In genomic region chr16:85662036-85662812, GRCh38 we compare ENCODE assay signal across 20 cellular contexts. TPM values are rescaled to one million over a fixed set of nuclear protein-coding genes. Genes with fewer than 3 reads are reported as not detected.
DNase-seq lines count a peak whose midpoint lies in the region; ATAC-seq, FAIRE-seq and TF ChIP-seq lines count a peak whose summit lies in the region.
"Had no signal": no experiment of that assay in that cellular context is flagged by ENCODE, and none has a peak within 500 bp of the region (broad histone marks: within the 10 kb centered on the region; RNA-seq: fewer than 3 reads in every experiment).

No MANE protein-coding gene starts in this region.

- H3K4me2 ChIP-seq in neural progenitor cell = peak overlapping the region; percentile 75

- no peaks in the 10 kb centered on the region for H3K9me3 Mint-ChIP-seq in endodermal cell
- H3K9me3 Mint-ChIP-seq in neural progenitor cell = no peaks in the 10 kb centered on the region
- H3K9me3 Mint-ChIP-seq: activated naive CD4-positive, alpha-beta T cell treated with anti-CD3 and anti-CD28 coated beads, Interleukin-2, amount 10 ng/mL, durations not matched to agents 7 days and 5 days; naive B cell had no signal

- H2AFZ ChIP-seq in neural progenitor cell (replicated peaks) = no peak overlapping the region

- no peaks in the 10 kb centered on the region for H3K79me2 ChIP-seq in neural progenitor cell (ENCODE audit: low read depth)

- no peaks in the 10 kb centered on the region for H3K27me3 Mint-ChIP-seq in endodermal cell (ENCODE audit: insufficient read depth)
- H3K27me3 Mint-ChIP-seq in neural progenitor cell (ENCODE audit: insufficient read depth, low read depth) = peaks cover 13% of the 10 kb centered on the region
- H3K27me3 Mint-ChIP-seq: activated naive CD4-positive, alpha-beta T cell treated with anti-CD3 and anti-CD28 coated beads, Interleukin-2, amount 10 ng/mL, durations not matched to agents 7 days and 5 days; naive B cell had no signal

- H3K4me1 ChIP-seq in endodermal cell (ENCODE audit: control insufficient read depth, insufficient read depth, low read length) = no peaks in the 10 kb centered on the region
- peaks cover 27% of the 10 kb centered on the region for H3K4me1 ChIP-seq in neural progenitor cell
- H3K4me1 ChIP-seq: tibial artery had no signal

- H3K27ac ChIP-seq in endodermal cell (ENCODE audit: low read depth, low read length) = peak overlapping the region; percentile 98
- H3K27ac ChIP-seq in neural progenitor cell = peak overlapping the region; percentile 90
- H3K27ac ChIP-seq: epithelial cell of prostate, tibial artery had no signal

- H3K4me3 ChIP-seq in endodermal cell (ENCODE audit: low read length) (no peak overlapping the region), neural progenitor cell (peak overlapping the region; percentile 15)
- H3K4me3 ChIP-seq: tibial artery had no signal

- 84 to 93% methylated on average over 9 to 17 of the region's 17 CpGs for WGBS in endodermal cell (ENCODE audit: insufficient coverage in 1 of 2, insufficient read length in 1 of 2), 2 experiments

- ATAC-seq in HG03432 (IDR thresholded peaks at IDR 0.05; ENCODE audit: unreplicated experiment) = no peak

- peak; percentile 9 for FAIRE-seq in HTR-8/SVneo (lab: Jason Lieb, UNC)

- H3K36me3 ChIP-seq in endodermal cell (ENCODE audit: control insufficient read depth, insufficient read depth, low read length) (peaks cover 94% of the 10 kb centered on the region), neural progenitor cell (no peaks in the 10 kb centered on the region)

- peak overlapping the region; percentile 52 for H3K27ac Mint-ChIP-seq in endodermal cell
- H3K27ac Mint-ChIP-seq in neural progenitor cell = peak overlapping the region; percentile 86
- H3K27ac Mint-ChIP-seq: activated naive CD4-positive, alpha-beta T cell treated with anti-CD3 and anti-CD28 coated beads, Interleukin-2, amount 10 ng/mL, durations not matched to agents 7 days and 5 days had no signal

- H3K36me3 Mint-ChIP-seq in endodermal cell (ENCODE audit: low read depth) = peaks cover 83% of the 10 kb centered on the region
- H3K36me3 Mint-ChIP-seq in neural progenitor cell = peaks cover 43% of the 10 kb centered on the region

- no peak overlapping the region for H3K9ac ChIP-seq in endodermal cell (ENCODE audit: extremely low read depth, low read length, poor library complexity, severe bottlenecking)
- no peak overlapping the region for H3K9ac ChIP-seq in neural progenitor cell

- TF ChIP-seq CTCF in endodermal cell (conservative IDR thresholded peaks at IDR 0.05) (no peak), neural progenitor cell (IDR thresholded peaks at IDR 0.05) (no peak)

- H4K20me1 ChIP-seq in neural progenitor cell (ENCODE audit: low read depth) = peaks cover 14% of the 10 kb centered on the region

- H3F3A ChIP-seq in neural progenitor cell (ENCODE audit: low read depth) = peaks cover 33% of the 10 kb centered on the region

- H3K27me3 ChIP-seq in endodermal cell (ENCODE audit: control insufficient read depth, insufficient read depth, low read length, poor library complexity, severe bottlenecking) = no peaks in the 10 kb centered on the region
- no peaks in the 10 kb centered on the region for H3K27me3 ChIP-seq in neural progenitor cell
- H3K27me3 ChIP-seq: tibial artery had no signal

- DNase-seq in ELF-1 (ENCODE audit: low read depth, low spot score) (peak; percentile 60), HTR-8/SVneo (ENCODE audit: insufficient read length, low spot score) (no peak), endodermal cell (no peak), neural progenitor cell (ENCODE audit: low spot score) (peak; percentile 92), NAMALWA (ENCODE audit: low spot score) (no peak), NCI-H1436 (lab: John Stamatoyannopoulos, UW) (no peak)
- DNase-seq: activated CD4-positive, alpha-beta T cell treated with anti-CD3 and anti-CD28 coated beads for 1 hour; activated naive CD4-positive, alpha-beta T cell treated with anti-CD3 and anti-CD28 coated beads, Interleukin-2, amount 10 ng/mL, durations not matched to agents 7 days and 5 days; activated T-cell treated with anti-CD3 and anti-CD28 coated beads, Interleukin-2, amount 50 U/mL, for 48 hours; caudate nucleus; foreskin fibroblast; hippocampal formation; KBM-7; naive B cell; NCI-H2029 treated with DMSO at 0.1 percent for 48 hours; NCI-H510A treated with DMSO at 0.1 percent for 48 hours; stimulated activated naive CD4-positive, alpha-beta T cell treated with Interleukin-2 at 50 U/mL for 16 hours; tibial artery had no signal

- no peaks in the 10 kb centered on the region for H3K9me3 ChIP-seq in endodermal cell (ENCODE audit: control insufficient read depth, low read length)
- no peaks in the 10 kb centered on the region for H3K9me3 ChIP-seq in neural progenitor cell (ENCODE audit: low read depth)
- H3K9me3 ChIP-seq: tibial artery had no signal

- H3K4me1 Mint-ChIP-seq in endodermal cell (no peaks in the 10 kb centered on the region), neural progenitor cell (peaks cover 28% of the 10 kb centered on the region)
- H3K4me1 Mint-ChIP-seq: activated naive CD4-positive, alpha-beta T cell treated with anti-CD3 and anti-CD28 coated beads, Interleukin-2, amount 10 ng/mL, durations not matched to agents 7 days and 5 days had no signal

- H3K4me3 Mint-ChIP-seq in endodermal cell (no peak overlapping the region), neural progenitor cell (peak overlapping the region; percentile 71)
- H3K4me3 Mint-ChIP-seq: activated naive CD4-positive, alpha-beta T cell treated with anti-CD3 and anti-CD28 coated beads, Interleukin-2, amount 10 ng/mL, durations not matched to agents 7 days and 5 days had no signal

RNA-seq across cellular contexts. Expression of gene GINS2, which starts 26.5 kb away (rescaled TPM):
- 10 to 100 TPM; 32.8 to 42.3 TPM for total RNA-seq in endodermal cell
- polyA plus RNA-seq in endodermal cell (2013, experiment 1 of 2) = 31.2 TPM
- polyA plus RNA-seq in endodermal cell (2013, experiment 2 of 2) = 30.9 TPM
- 47.9 and 51.9 TPM in 2 replicates for total RNA-seq in neural progenitor cell (ENCODE audit: low replicate concordance)

RNA-seq across cellular contexts. Expression of gene GSE1, which starts 49.1 kb away (rescaled TPM):
- 100 to 1,000 TPM; 108 to 128 TPM for total RNA-seq in endodermal cell
- polyA plus RNA-seq in endodermal cell (2013, experiment 1 of 2) = 55.0 TPM
- polyA plus RNA-seq in endodermal cell (2013, experiment 2 of 2) = 54.2 TPM
- 7.7 and 20.4 TPM in 2 replicates for total RNA-seq in neural progenitor cell (ENCODE audit: low replicate concordance)

Comparison
In these comparisons a context has a peak if more than half of its experiments do, and no peak if none do; other contexts are left out.
1. DNase-seq: peak in ELF-1 (single experiment) and neural progenitor cell (single experiment); none in HTR-8/SVneo (single experiment), endodermal cell (single experiment), NAMALWA (single experiment) and NCI-H1436 (single experiment).